In genomic region chrX:97119474-97120109, GRCh38 we compare ENCODE assay signal across 17 cellular contexts.
DNase-seq lines count a peak whose midpoint lies in the region; TF ChIP-seq lines count a peak whose summit lies in the region.
"Had no signal": no experiment of that assay in that cellular context is flagged by ENCODE, and none has a peak within 500 bp of the region (broad histone marks: within the 10 kb centered on the region; RNA-seq: fewer than 3 reads in every experiment).

No MANE protein-coding gene starts in this region.

- H3K36me3 ChIP-seq in HUES6 (ENCODE audit: control insufficient read depth, insufficient read depth, low read length) (no peaks in the 10 kb centered on the region; the same call in 1 of the 2 replicates), WERI-Rb-1 (no peaks in the 10 kb centered on the region), H7 (replicated peaks; ENCODE audit: control insufficient read depth, insufficient read depth, low read length) (no peaks in the 10 kb centered on the region)

- no peak overlapping the region for H3K4me3 ChIP-seq in HUES6 (ENCODE audit: low read depth, low read length)
- no peak overlapping the region for H3K4me3 ChIP-seq in WERI-Rb-1 (ENCODE audit: low read depth, low read length)
- H3K4me3 ChIP-seq in H7 (ENCODE audit: insufficient read depth, low read depth, low read length), result no peak overlapping the region
- H3K4me3 ChIP-seq: BLaER1 treated with 17β-estradiol and CSF1 and Interleukin-3, amounts not matched to agents 10 nM and 100 nM; PC-9 had no signal

- peaks cover 5% of the 10 kb centered on the region for H3K36me3 Mint-ChIP-seq in neural crest cell (ENCODE audit: low read depth)
- H3K36me3 Mint-ChIP-seq in osteocyte (ENCODE audit: unreplicated experiment), result no peaks in the 10 kb centered on the region

- H3K9me3 Mint-ChIP-seq in neural crest cell (peaks cover 5% of the 10 kb centered on the region), osteocyte (ENCODE audit: unreplicated experiment) (peaks cover 5% of the 10 kb centered on the region)

- H3K27ac ChIP-seq in HUES6 (ENCODE audit: low read depth, low read length) (peak overlapping the region; percentile 38; the same call in 1 of the 2 replicates), WERI-Rb-1 (no peak overlapping the region)
- H3K27ac ChIP-seq: BLaER1 treated with 17β-estradiol and CSF1 and Interleukin-3, amounts not matched to agents 10 nM and 100 nM; PC-9; RWPE1 had no signal

- H3K4me3 Mint-ChIP-seq in neural crest cell (no peak overlapping the region), osteocyte (ENCODE audit: unreplicated experiment) (no peak overlapping the region)
- H3K4me3 Mint-ChIP-seq: CD8-positive, alpha-beta memory T cell had no signal

- H3K27ac Mint-ChIP-seq in neural crest cell (ENCODE audit: unreplicated experiment) (peak overlapping the region; percentile 67), osteocyte (ENCODE audit: unreplicated experiment) (no peak overlapping the region)
- H3K27ac Mint-ChIP-seq: CD8-positive, alpha-beta memory T cell had no signal

- H3K27me3 Mint-ChIP-seq in neural crest cell (ENCODE audit: low read depth) (no peaks in the 10 kb centered on the region), osteocyte (ENCODE audit: unreplicated experiment) (no peaks in the 10 kb centered on the region)

- TF ChIP-seq CTCF in WERI-Rb-1 (IDR thresholded peaks at IDR 0.05; ENCODE audit: low read depth, low read length) (no peak), neural crest cell (conservative IDR thresholded peaks at IDR 0.05) (no peak), osteocyte (IDR thresholded peaks at IDR 0.05) (no peak)

- peaks cover 12% of the 10 kb centered on the region; the same call in 1 of the 2 replicates for H3K4me1 ChIP-seq in HUES6 (ENCODE audit: control insufficient read depth, insufficient read depth, low read length)
- H3K4me1 ChIP-seq: BLaER1 treated with 17β-estradiol and CSF1 and Interleukin-3, amounts not matched to agents 10 nM and 100 nM had no signal

- H3K9ac ChIP-seq in HUES6 (ENCODE audit: low read length), result no peak overlapping the region
- H3K9ac ChIP-seq: BLaER1 treated with 17β-estradiol and CSF1 and Interleukin-3, amounts not matched to agents 10 nM and 100 nM had no signal

- H3K27me3 ChIP-seq in HUES6 (ENCODE audit: control insufficient read depth, insufficient read depth, low read length) (no peaks in the 10 kb centered on the region), WERI-Rb-1 (ENCODE audit: insufficient read depth, low read depth, severe bottlenecking) (peaks cover 5% of the 10 kb centered on the region), H7 (ENCODE audit: control insufficient read depth, insufficient read depth, low read length) (no peaks in the 10 kb centered on the region)

- H3K9me3 ChIP-seq in HUES6 (ENCODE audit: control insufficient read depth, insufficient read depth, low read depth, low read length) (no peaks in the 10 kb centered on the region), WERI-Rb-1 (ENCODE audit: severe bottlenecking) (no peaks in the 10 kb centered on the region)

- H3K4me1 Mint-ChIP-seq in neural crest cell (no peaks in the 10 kb centered on the region), osteocyte (ENCODE audit: unreplicated experiment) (no peaks in the 10 kb centered on the region)
- H3K4me1 Mint-ChIP-seq: CD8-positive, alpha-beta memory T cell had no signal

- DNase-seq in COLO668 (lab: John Stamatoyannopoulos, UW; ENCODE audit: unreplicated experiment) (peak; percentile 1), WERI-Rb-1 (peak; percentile 9), neural crest cell (ENCODE audit: low read depth, low spot score) (no peak), osteocyte (ENCODE audit: extremely low spot score, unreplicated experiment) (no peak), putamen (ENCODE audit: low spot score) (no peak), H7 (no peak)
- DNase-seq: CD8-positive, alpha-beta memory T cell; GOT3; KBM-7; MV-4-11; NCI-H187 treated with DMSO at 0.1 percent for 48 hours; NCI-H2171 treated with DMSO at 0.1 percent for 48 hours; NCI-H774; PC-9 had no signal

Comparison
In these comparisons a context has a peak if more than half of its experiments do, and no peak if none do; other contexts are left out.
1. DNase-seq: peak in COLO668 (single experiment) and WERI-Rb-1 (single experiment); none in neural crest cell (single experiment), osteocyte (single experiment), putamen (single experiment) and H7 (single experiment).